In the genomic region with DNA sequence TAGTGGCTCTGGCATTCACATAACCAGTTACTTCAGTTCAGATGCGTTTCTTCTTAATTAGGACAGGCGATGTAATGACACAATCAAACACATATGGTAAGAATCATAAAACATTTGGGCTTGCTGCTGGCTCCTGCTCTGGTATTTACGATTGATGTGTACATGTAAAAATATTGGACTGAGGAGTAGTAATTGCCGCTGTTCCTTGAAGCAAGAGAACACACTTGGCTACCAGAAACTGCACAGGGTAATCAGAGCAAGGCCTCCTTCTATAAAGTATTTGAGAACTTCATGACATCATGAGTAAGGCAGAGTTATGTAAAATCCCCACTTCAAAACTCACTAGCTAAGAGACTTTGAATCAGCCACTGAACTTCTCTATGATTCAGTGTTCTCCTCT, we compare ENCODE assay signal across 19 cellular contexts.
"Had no signal": no experiment of that assay in that cellular context is flagged by ENCODE, and none has a peak within 500 bp of the region (broad histone marks: within the 10 kb centered on the region; RNA-seq: fewer than 3 reads in every experiment).

No MANE protein-coding gene starts in this region.

- H3K27ac ChIP-seq: brain microvascular endothelial cell, coronary artery, thoracic aorta had no signal

- H3K4me1 Mint-ChIP-seq: activated B cell treated with CpG ODN at 0.5 μM for 24 hours; central memory CD8-positive, alpha-beta T cell; stimulated activated effector memory CD8-positive, alpha-beta T cell treated with anti-CD3 and anti-CD28 coated beads, Interleukin-12 subunit alpha, Interleukin-12 subunit beta, amount 100 ng/mL, for 72 hours; T-helper 17 cell had no signal

- H3K9me3 ChIP-seq: thoracic aorta had no signal

- H3K9me3 Mint-ChIP-seq: activated B cell treated with CpG ODN at 0.5 μM for 24 hours; central memory CD8-positive, alpha-beta T cell; stimulated activated effector memory CD8-positive, alpha-beta T cell treated with anti-CD3 and anti-CD28 coated beads, Interleukin-12 subunit alpha, Interleukin-12 subunit beta, amount 100 ng/mL, for 72 hours had no signal

- H3K4me3 Mint-ChIP-seq: activated B cell treated with CpG ODN at 0.5 μM for 24 hours; activated CD8-positive, alpha-beta T cell treated with anti-CD3 and anti-CD28 coated beads, Interleukin-2, amount 10 ng/mL, durations not matched to agents 7 days and 5 days; activated naive CD8-positive, alpha-beta T cell; central memory CD8-positive, alpha-beta T cell; stimulated activated effector memory CD8-positive, alpha-beta T cell treated with anti-CD3 and anti-CD28 coated beads, Interleukin-12 subunit alpha, Interleukin-12 subunit beta, amount 100 ng/mL, for 72 hours; T-helper 17 cell had no signal

- H3K4me3 ChIP-seq: coronary artery, thoracic aorta had no signal

- FAIRE-seq: keratinocyte, TTC549 had no signal

- DNase-seq: activated B cell treated with CpG ODN at 0.5 μM for 24 hours; activated CD4-positive, alpha-beta T cell treated with anti-CD3 and anti-CD28 coated beads for 48 hours; activated CD8-positive, alpha-beta memory T cell treated with anti-CD3 and anti-CD28 coated beads, Interleukin-2, amount 50 U/mL, for 48 hours; activated CD8-positive, alpha-beta T cell treated with anti-CD3 and anti-CD28 coated beads, Interleukin-2, amount 10 ng/mL, durations not matched to agents 7 days and 5 days; activated gamma-delta T cell treated with Interleukin-2 at 50 U/mL for 16 hours; amygdala; brain microvascular endothelial cell; mammary epithelial cell; stimulated activated CD4-positive, alpha-beta T cell treated with anti-CD3 and anti-CD28 coated beads, Interleukin-12 subunit alpha, Interleukin-12 subunit beta, amount 100 ng/mL, for 4 hours; stimulated activated CD4-positive, alpha-beta T cell treated with anti-CD3 and anti-CD28 coated beads, Interleukin-2, amount 100 ng/mL, for 24 hours; T-helper 17 cell had no signal

- H3K36me3 Mint-ChIP-seq: activated naive CD8-positive, alpha-beta T cell; stimulated activated effector memory CD8-positive, alpha-beta T cell treated with anti-CD3 and anti-CD28 coated beads, Interleukin-12 subunit alpha, Interleukin-12 subunit beta, amount 100 ng/mL, for 72 hours had no signal

- H3K27me3 ChIP-seq: brain microvascular endothelial cell had no signal

- H3K27me3 Mint-ChIP-seq: activated naive CD8-positive, alpha-beta T cell had no signal

- H3K36me3 ChIP-seq: brain microvascular endothelial cell, thoracic aorta had no signal

- ATAC-seq: activated CD8-positive, alpha-beta T cell treated with anti-CD3 and anti-CD28 coated beads, Interleukin-2, amount 10 ng/mL, durations not matched to agents 7 days and 5 days; left lobe of liver; stimulated activated effector memory CD8-positive, alpha-beta T cell treated with anti-CD3 and anti-CD28 coated beads, Interleukin-12 subunit alpha, Interleukin-12 subunit beta, amount 100 ng/mL, for 72 hours; T-helper 17 cell had no signal

- H3K27ac Mint-ChIP-seq: activated B cell treated with CpG ODN at 0.5 μM for 24 hours; activated CD8-positive, alpha-beta T cell treated with anti-CD3 and anti-CD28 coated beads, Interleukin-2, amount 10 ng/mL, durations not matched to agents 7 days and 5 days; activated naive CD8-positive, alpha-beta T cell; stimulated activated effector memory CD8-positive, alpha-beta T cell treated with anti-CD3 and anti-CD28 coated beads, Interleukin-12 subunit alpha, Interleukin-12 subunit beta, amount 100 ng/mL, for 72 hours; T-helper 17 cell had no signal
